Comparison of ENCODE assay signal across 8 cellular contexts in the genomic region with DNA sequence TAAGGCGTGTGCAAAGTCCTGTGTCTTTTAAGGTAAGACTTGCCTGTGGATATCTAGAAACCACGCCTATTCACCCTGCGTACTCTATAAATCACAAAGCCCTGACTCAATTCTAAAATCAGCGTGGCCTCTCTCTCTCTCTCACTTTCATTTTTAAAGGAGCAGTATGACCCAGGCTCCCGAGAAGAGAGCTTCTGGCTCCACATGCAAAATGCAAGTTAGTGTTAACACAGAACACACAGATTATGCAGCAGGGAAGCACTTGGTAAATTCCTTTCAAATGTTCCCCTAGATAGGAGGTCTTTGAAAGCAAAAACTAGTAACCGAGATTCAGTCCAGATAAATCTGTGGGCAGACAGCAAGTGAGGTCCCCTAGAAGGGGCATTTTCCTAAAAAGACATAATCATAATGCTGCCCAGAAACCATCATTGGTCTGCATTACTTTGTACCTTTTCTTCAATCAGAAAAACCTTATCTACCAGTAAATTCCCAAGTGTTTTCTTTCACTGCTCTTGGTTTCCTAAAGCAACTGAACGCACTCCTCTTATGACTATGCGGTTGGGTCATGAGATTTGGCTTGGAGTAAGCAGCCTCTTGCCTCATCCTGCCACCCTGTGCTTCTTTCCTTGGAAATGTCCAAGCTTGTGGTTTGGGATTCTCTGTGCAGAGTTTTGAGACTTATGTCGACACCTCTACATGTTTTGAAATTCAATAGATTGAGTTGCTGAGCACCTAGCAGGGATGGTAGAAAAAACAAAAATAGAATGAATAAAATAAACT. TPM values are rescaled to one million over a fixed set of nuclear protein-coding genes. Genes with fewer than 3 reads are reported as not detected.
DNase-seq lines count a peak whose midpoint lies in the region; ATAC-seq and TF ChIP-seq lines count a peak whose summit lies in the region.

No MANE protein-coding gene starts in this region.

- ATAC-seq in HG03520 (IDR thresholded peaks at IDR 0.05; ENCODE audit: unreplicated experiment) = peak; percentile 99
- peak; percentile 95 to 99 (median 98) for ATAC-seq in heart left ventricle

- H3K4me1 ChIP-seq in heart left ventricle (peaks cover 0 to 22% (median 15%) of the 10 kb centered on the region in 12 donors), BE2C (no peaks in the 10 kb centered on the region)

- intact Hi-C loops in heart left ventricle (cut with DNase I) = loop anchor here in 2 of 10 donors (5.0 to 10.0 kb wide), 2 partner anchors 63 to 410 kb away; a partner anchor contains a TSS

- WGBS in heart left ventricle, 4 donors = 12 to 20% (median 18%) methylated on average over 9 of the region's 9 CpGs

- no peaks in the 10 kb centered on the region for H3K36me3 ChIP-seq in heart left ventricle
- H3K36me3 ChIP-seq in BE2C = no peaks in the 10 kb centered on the region

- DNase-seq in Daoy (ENCODE audit: low read depth) (peak; percentile 35), GM20000 (ENCODE audit: low spot score) (peak; percentile 75), heart left ventricle (peak in 4 of 5 donors; percentile 32 to 53 (median 34)), renal cortical epithelial cell (ENCODE audit: low read depth) (peak; percentile 97), BE2C (no peak), NCI-H1436 treated with DMSO at 0.1 percent for 48 hours (lab: John Stamatoyannopoulos, UW) (no peak)
- DNase-seq in activated T-cell treated with anti-CD3 and anti-CD28 coated beads, Interleukin-2, amount 50 U/mL, for 48 hours = peak; percentile 26 to 42

- TF ChIP-seq CTCF in GM20000 (IDR thresholded peaks at IDR 0.05; ENCODE audit: extremely low read depth, missing control alignments) = no peak
- TF ChIP-seq CTCF in heart left ventricle (IDR thresholded peaks at IDR 0.05) = no peak
- no peak for TF ChIP-seq CTCF in BE2C (IDR thresholded peaks at IDR 0.05; ENCODE audit: low read depth, low read length)

- H3K9me3 ChIP-seq in heart left ventricle (no peaks in the 10 kb centered on the region), BE2C (no peaks in the 10 kb centered on the region)

- H3K4me3 ChIP-seq in heart left ventricle = peak overlapping the region in 11 of 12 donors; percentile 14 to 58 (median 42)
- H3K4me3 ChIP-seq in BE2C (ENCODE audit: low read depth, low read length) = no peak overlapping the region

- peak overlapping the region; percentile 55 to 86 (median 82) for H3K27ac ChIP-seq in heart left ventricle

- no peak for TF ChIP-seq POLR2A in heart left ventricle (IDR thresholded peaks at IDR 0.05)

- no peaks in the 10 kb centered on the region for H3K27me3 ChIP-seq in heart left ventricle
- H3K27me3 ChIP-seq in BE2C = peaks cover 12% of the 10 kb centered on the region; the same call in 1 of the 2 replicates

RNA-seq across cellular contexts. Expression of a gene that starts 31.7 kb away (rescaled TPM):
- total RNA-seq in Daoy (2014; rRNA removed; shearing (Covaris generic)) = 0.63 TPM in 1 of 2 replicates, not detected in the other
- total RNA-seq in heart left ventricle (10 to 100 TPM; 28.8 to 60.7 (median 48.8) TPM), renal cortical epithelial cell (0.55 and 1.2 TPM in 2 replicates)
- 10 to 100 TPM in 1 of 2 donors, 1 to 10 TPM in 1; 7.1 to 24.7 TPM for polyA plus RNA-seq in heart left ventricle
- 0.34 TPM for polyA plus RNA-seq in BE2C (2012; ENCODE audit: insufficient read depth, insufficient read length, low read depth)

Comparison
In these comparisons a context has a peak if more than half of its experiments do, and no peak if none do; other contexts are left out.
1. DNase-seq: peak in Daoy (single experiment), GM20000 (single experiment), activated T-cell treated with anti-CD3 and anti-CD28 coated beads, Interleukin-2, amount 50 U/mL, for 48 hours (2 of 2), heart left ventricle (4 of 5) and renal cortical epithelial cell (single experiment); none in BE2C (single experiment) and NCI-H1436 treated with DMSO at 0.1 percent for 48 hours (single experiment).
2. RNA of a gene that starts 31.7 kb away (total RNA-seq): 28.8 to 60.7 TPM in heart left ventricle; 0.63 TPM in Daoy and 0.55 to 1.2 TPM in renal cortical epithelial cell; every median in the first group is over 10 times any median in the second.